ENCODE assay signal across 19 cellular contexts in the genomic region with DNA sequence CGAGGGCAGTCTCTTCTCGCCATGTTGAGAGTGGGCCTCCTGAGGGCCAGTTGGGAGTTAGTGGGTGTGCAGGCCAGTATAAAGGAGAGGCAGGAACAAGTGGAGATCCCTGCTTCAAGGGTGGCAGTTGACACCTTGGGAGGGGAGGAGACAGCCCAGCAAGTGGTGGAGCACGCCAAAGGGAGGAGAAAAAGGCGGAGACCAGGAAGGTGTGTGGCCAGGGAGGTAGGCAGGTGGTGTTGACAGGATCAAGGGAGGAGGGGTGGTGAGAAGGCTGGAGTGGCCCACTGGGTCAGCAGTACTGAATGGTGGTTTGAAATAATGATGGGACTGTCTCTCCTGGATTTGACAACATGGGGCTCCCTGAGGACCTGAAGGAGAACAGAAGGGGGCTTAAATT.
"Had no signal": no experiment of that assay in that cellular context is flagged by ENCODE, and none has a peak within 500 bp of the region (broad histone marks: within the 10 kb centered on the region; RNA-seq: fewer than 3 reads in every experiment).

No MANE protein-coding gene starts in this region.

- H3K27me3 ChIP-seq: neural progenitor cell, testis, tibial nerve had no signal

- H3K4me3 ChIP-seq: dorsolateral prefrontal cortex, left ventricle myocardium inferior, lower lobe of right lung, neural progenitor cell, psoas muscle, testis, tibial nerve had no signal

- H3K36me3 ChIP-seq: left ventricle myocardium inferior, lower lobe of right lung, neural progenitor cell, tibial nerve had no signal

- ATAC-seq: lower lobe of right lung; natural killer cell treated with Interleukin-12 subunit alpha and Interleukin-12 subunit beta and Interleukin-15 and Interleukin-18, amount 100 ng/mL, for 72 hours; psoas muscle; sciatic nerve; stimulated activated naive B cell treated with anti-CD40 and anti-IgM and Interleukin-4, amounts not matched to agents 10 μg/mL and 1 μg/mL and 100 μg/mL, for 72 hours; stimulated activated naive CD8-positive, alpha-beta T cell treated with anti-CD3 and anti-CD28 coated beads, Interleukin-15, amount 100 ng/mL, for 72 hours had no signal

- H3K27ac ChIP-seq: dorsolateral prefrontal cortex, left ventricle myocardium inferior, lower lobe of right lung, neural progenitor cell, parathyroid adenoma, psoas muscle, testis, tibial nerve had no signal

- H3K4me1 ChIP-seq: left ventricle myocardium inferior, lower lobe of right lung, neural progenitor cell, parathyroid adenoma, psoas muscle, testis had no signal

- DNase-seq: cortex of kidney; effector CD8-positive, alpha-beta T cell; islet precursor cell; left ventricle myocardium inferior; lower lobe of right lung; occipital lobe; psoas muscle; retina; stimulated activated CD4-positive, alpha-beta T cell treated with anti-CD3 and anti-CD28 coated beads, Interleukin-2, amount 100 ng/mL, for 24 hours; stimulated activated CD4-positive, alpha-beta T cell treated with anti-CD3 and anti-CD28 coated beads, Interleukin-4, amount 100 ng/mL, for 4 hours; stimulated activated naive B cell treated with anti-CD40 and anti-IgM and Interleukin-4, amounts not matched to agents 10 μg/mL and 1 μg/mL and 100 μg/mL, for 72 hours; stimulated activated naive CD8-positive, alpha-beta T cell treated with anti-CD3 and anti-CD28 coated beads, Interleukin-15, amount 100 ng/mL, for 72 hours; testis had no signal

- H3K9me3 ChIP-seq: left ventricle myocardium inferior, lower lobe of right lung, psoas muscle, testis, tibial nerve had no signal
